ENCODE assay signal across 1 cellular context in genomic region chr6:37239950-37240713, GRCh38.
TF ChIP-seq lines count a peak whose summit lies in the region.

No MANE protein-coding gene starts in this region.

TF ChIP-seq in K562, 482 proteins besides CTCF, POLR2A, EP300 and RAD21 (continued from another document and continues in another):
- TF ChIP-seq PRDM10 (IDR thresholded peaks at IDR 0.05; ENCODE audit: partially characterized antibody) (peak; percentile 57), NCOR1 (IDR thresholded peaks at IDR 0.05) (peak; percentile 38; the same call in 1 of the 2 replicates), TARDBP (IDR thresholded peaks at IDR 0.05) (no peak; the same call in 1 of the 2 replicates), MNT (conservative IDR thresholded peaks at IDR 0.05) (peak; percentile 36 to 42; a peak in 3 of 4 replicates), ETS1 (conservative IDR thresholded peaks at IDR 0.05; ENCODE audit: control insufficient read depth, low read depth, low read length) (no peak), CBFB (CRISPR knock-in tag; IDR thresholded peaks at IDR 0.05) (no peak), ZSCAN32 (CRISPR knock-in tag; IDR thresholded peaks at IDR 0.05) (no peak), ARID1B (IDR thresholded peaks at IDR 0.05) (peak; percentile 76), LEF1 (IDR thresholded peaks at IDR 0.05) (peak; percentile 81), PYGO2 (tag; IDR thresholded peaks at IDR 0.05) (peak; percentile 73), ESRRB (CRISPR knock-in tag; IDR thresholded peaks at IDR 0.05; ENCODE audit: borderline replicate concordance) (no peak), ZNF316 (IDR thresholded peaks at IDR 0.05) (peak; percentile 80), SNIP1 (IDR thresholded peaks at IDR 0.05; ENCODE audit: low read depth) (0 out of 2 replicates have a peak, but pooled peaks have one; percentile 35), NFYB (IDR thresholded peaks at IDR 0.05; ENCODE audit: extremely low read depth, insufficient read length) (no peak), AFF4 (CRISPR knock-in tag; IDR thresholded peaks at IDR 0.05) (no peak), SRSF1 (IDR thresholded peaks at IDR 0.05; ENCODE audit: low read depth, low read length) (no peak), RBM15 (IDR thresholded peaks at IDR 0.05; ENCODE audit: insufficient read depth, low read length) (no peak), THRAP3 (IDR thresholded peaks at IDR 0.05; ENCODE audit: borderline replicate concordance) (no peak), ZNF12 (CRISPR knock-in tag; IDR thresholded peaks at IDR 0.05) (no peak), YY1 (IDR thresholded peaks at IDR 0.05; ENCODE audit: borderline replicate concordance in 1 of 3, control insufficient read depth in 1 of 3, extremely low read depth in 1 of 3, insufficient read depth in 3 of 3, insufficient read length in 1 of 3, insufficient replicate concordance in 2 of 3, low read depth in 1 of 3, low read length in 2 of 3) (peak in 2 of 3 experiments; percentile 14 to 80), EWSR1 (IDR thresholded peaks at IDR 0.05; ENCODE audit: borderline replicate concordance, low read depth, partially characterized antibody) (no peak), ZNF124 (CRISPR knock-in tag; IDR thresholded peaks at IDR 0.05) (no peak), HSF4 (CRISPR knock-in tag; IDR thresholded peaks at IDR 0.05; ENCODE audit: borderline replicate concordance) (peak; percentile 70; the same call in 1 of the 2 replicates), ZNF583 (CRISPR knock-in tag; IDR thresholded peaks at IDR 0.05) (peak; percentile 74; the same call in 1 of the 2 replicates), ATF7 (IDR thresholded peaks at IDR 0.05) (peak; percentile 82), NEUROD1 (IDR thresholded peaks at IDR 0.05; ENCODE audit: borderline replicate concordance, low read depth, low read length, partially characterized antibody) (peak; percentile 44), XRCC5 (IDR thresholded peaks at IDR 0.05; ENCODE audit: low read depth, low read length) (no peak), KLF6 (CRISPR knock-in tag; IDR thresholded peaks at IDR 0.05; ENCODE audit: borderline replicate concordance) (peak; percentile 80; the same call in 1 of the 2 replicates), RBM22 (IDR thresholded peaks at IDR 0.05; ENCODE audit: low read depth, low read length, poor library complexity, severe bottlenecking) (no peak), ZKSCAN1 (IDR thresholded peaks at IDR 0.05; ENCODE audit: low read depth, low read length) (no peak), HDAC1 (IDR thresholded peaks at IDR 0.05) (no peak; a peak in 1 of 4 replicates), ZNF274 (IDR thresholded peaks at IDR 0.05; ENCODE audit: borderline replicate concordance, low read depth, low read length) (0 out of 2 replicates have a peak, but pooled peaks have one; percentile 54), ZNF165 (CRISPR knock-in tag; IDR thresholded peaks at IDR 0.05; ENCODE audit: borderline replicate concordance) (no peak), ZBTB43 (CRISPR knock-in tag; IDR thresholded peaks at IDR 0.05) (no peak), ZNF311 (CRISPR knock-in tag; IDR thresholded peaks at IDR 0.05) (0 out of 2 replicates have a peak, but pooled peaks have one; percentile 16), CHD4 (IDR thresholded peaks at IDR 0.05; ENCODE audit: insufficient read depth, insufficient replicate concordance, low read depth, low read length, poor library complexity, severe bottlenecking) (no peak), LARP7 (IDR thresholded peaks at IDR 0.05) (no peak), POLR2AphosphoS5 (IDR thresholded peaks at IDR 0.05; ENCODE audit: control insufficient read depth, insufficient read depth, low read depth, low read length) (peak; percentile 37; the same call in 1 of the 2 replicates), MYBL2 (IDR thresholded peaks at IDR 0.05; ENCODE audit: low read depth) (no peak; the same call in 1 of the 2 replicates), MYBL2 (CRISPR knock-in tag; IDR thresholded peaks at IDR 0.05; ENCODE audit: borderline replicate concordance) (no peak), ILK (tag; IDR thresholded peaks at IDR 0.05; ENCODE audit: borderline replicate concordance, low read depth) (0 out of 2 replicates have a peak, but pooled peaks have one; percentile 33), CCAR2 (IDR thresholded peaks at IDR 0.05; ENCODE audit: low read depth, low read length) (no peak), ATF3 (IDR thresholded peaks at IDR 0.05) (peak; percentile 88), ATF3 (CRISPR knock-in tag; conservative IDR thresholded peaks at IDR 0.05) (0 out of 2 replicates have a peak, but pooled peaks have one; percentile 21), RCOR1 (IDR thresholded peaks at IDR 0.05; ENCODE audit: borderline replicate concordance in 1 of 2, low read depth in 2 of 2, low read length in 2 of 2) (peak in 1 of 2 experiments; percentile 87; a peak in 2 of 4 replicates), FOXP4 (CRISPR knock-in tag; IDR thresholded peaks at IDR 0.05; ENCODE audit: borderline replicate concordance) (no peak), HINFP (tag; conservative IDR thresholded peaks at IDR 0.05; ENCODE audit: low read depth) (peak; percentile 80)
